ENCODE assay signal across 9 cellular contexts in the genomic region with DNA sequence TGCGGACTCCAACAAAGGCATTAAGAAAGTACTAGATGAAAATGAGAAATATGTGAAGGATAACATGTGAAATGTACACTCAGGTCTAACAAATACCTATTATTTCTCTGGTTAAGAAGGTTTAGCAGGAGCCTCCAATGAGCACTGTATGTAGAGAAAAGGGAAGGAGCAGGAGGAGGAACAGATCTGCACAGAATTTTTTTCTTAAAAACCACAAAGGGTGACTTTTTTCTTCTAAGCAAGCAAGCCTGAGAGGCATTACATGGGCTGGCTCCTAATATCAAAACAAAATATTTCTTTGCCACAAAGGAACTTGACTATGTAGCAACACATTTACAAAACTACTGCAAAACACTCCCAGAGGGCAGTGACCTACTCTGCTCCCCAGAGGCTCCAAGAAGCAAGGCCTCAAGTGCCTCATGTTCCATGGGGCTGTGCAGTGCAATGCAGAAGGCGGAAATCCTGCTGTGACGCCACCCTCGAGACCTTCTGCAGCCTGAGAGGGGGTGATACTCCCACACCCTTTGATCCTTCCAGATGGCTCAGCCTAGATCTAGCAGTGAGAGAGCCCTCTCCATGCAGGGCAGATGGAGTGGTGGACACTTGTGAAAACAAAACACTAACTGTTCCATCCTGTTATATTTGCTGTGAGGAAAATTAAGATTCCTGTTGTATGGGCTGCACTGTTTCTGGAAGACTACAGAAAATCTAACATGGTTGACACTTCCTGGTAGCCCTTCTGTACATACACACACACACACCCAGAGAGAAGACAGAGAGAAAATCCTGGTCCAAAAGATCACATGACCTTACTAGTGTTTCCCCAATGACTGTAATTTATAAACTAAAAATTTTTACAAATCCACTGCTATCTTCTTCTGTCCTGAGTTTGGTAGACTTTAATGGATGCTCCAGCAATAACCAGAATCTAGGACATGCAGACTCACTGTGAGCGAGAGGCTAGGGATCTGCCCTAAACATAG. TPM values are rescaled to one million over a fixed set of nuclear protein-coding genes. Genes with fewer than 3 reads are reported as not detected.
DNase-seq lines count a peak whose midpoint lies in the region; ATAC-seq and TF ChIP-seq lines count a peak whose summit lies in the region.
"Had no signal": no experiment of that assay in that cellular context is flagged by ENCODE, and none has a peak within 500 bp of the region (broad histone marks: within the 10 kb centered on the region; RNA-seq: fewer than 3 reads in every experiment).

No MANE protein-coding gene starts in this region.

- ATAC-seq in GM18505 (IDR thresholded peaks at IDR 0.05; ENCODE audit: unreplicated experiment) (no peak), HG03521 (IDR thresholded peaks at IDR 0.05; ENCODE audit: unreplicated experiment) (no peak)

- H3K9me3 ChIP-seq in Loucy (ENCODE audit: insufficient read depth, low read depth, low read length) (no peaks in the 10 kb centered on the region), colonic mucosa (no peaks in the 10 kb centered on the region)

- H3K36me3 ChIP-seq in Loucy (ENCODE audit: insufficient read depth, low read length) (peaks cover 10% of the 10 kb centered on the region; the same call in 1 of the 2 replicates), colonic mucosa (no peaks in the 10 kb centered on the region)

- intact Hi-C loops in colonic mucosa (cut with DNase I) = no loop called here

- H3K27me3 ChIP-seq in Loucy (ENCODE audit: insufficient read depth, low read length, poor library complexity, severe bottlenecking) = no peaks in the 10 kb centered on the region
- H3K27me3 ChIP-seq in colonic mucosa = no peaks in the 10 kb centered on the region

- H3K4me1 ChIP-seq in Loucy (ENCODE audit: insufficient read depth, low read length, poor library complexity, severe bottlenecking) = peaks cover 43% of the 10 kb centered on the region
- H3K4me1 ChIP-seq in colonic mucosa = no peaks in the 10 kb centered on the region

- peak; percentile 64 for DNase-seq in AG09319 (ENCODE audit: extremely low read depth, low read depth)
- DNase-seq in colonic mucosa = peak; percentile 26
- DNase-seq in mesenteric fat pad (ENCODE audit: low spot score) = peak; percentile 49
- DNase-seq in NCI-H1417 treated with DMSO at 0.1 percent for 48 hours (lab: John Stamatoyannopoulos, UW) = no peak
- DNase-seq in GOT3 (lab: John Stamatoyannopoulos, UW) = no peak
- DNase-seq: occipital lobe had no signal

- no peak for TF ChIP-seq POLR2A in GM18505 (IDR thresholded peaks at IDR 0.05; ENCODE audit: borderline replicate concordance, extremely low read depth, insufficient read depth, insufficient read length)

- H3K4me3 ChIP-seq in Loucy (ENCODE audit: low read length, poor library complexity, severe bottlenecking) = no peak overlapping the region
- H3K4me3 ChIP-seq in colonic mucosa = no peak overlapping the region

- no peaks in the 10 kb centered on the region for H3K9me2 ChIP-seq in Loucy (replicated peaks; ENCODE audit: low read depth, low read length)

- peak overlapping the region; percentile 33 for H3K4me2 ChIP-seq in Loucy (ENCODE audit: low read depth, low read length, poor library complexity, severe bottlenecking)

- H3K9ac ChIP-seq in Loucy (ENCODE audit: low read depth, low read length, poor library complexity, severe bottlenecking) (peak overlapping the region; percentile 21), colonic mucosa (ENCODE audit: low read depth in 2 of 2, low read length in 2 of 2) (no peak overlapping the region)

- no peaks in the 10 kb centered on the region for H3K79me2 ChIP-seq in Loucy (ENCODE audit: insufficient read depth, low read length)

- TF ChIP-seq CTCF in AG09319 (IDR thresholded peaks at IDR 0.05; ENCODE audit: low read depth, low read length) = no peak; the same call in 1 of the 2 replicates
- TF ChIP-seq CTCF in Loucy (conservative IDR thresholded peaks at IDR 0.05; ENCODE audit: low read length) = no peak
- no peak for TF ChIP-seq CTCF in colonic mucosa (IDR thresholded peaks at IDR 0.05)

- no peaks in the 10 kb centered on the region; the same call in 1 of the 2 replicates for H3F3A ChIP-seq in Loucy (ENCODE audit: low read depth)

- no peak overlapping the region for H2AFZ ChIP-seq in Loucy (ENCODE audit: low read length)

- H3K27ac ChIP-seq in colonic mucosa = no peak overlapping the region

- no peaks in the 10 kb centered on the region for H4K20me1 ChIP-seq in Loucy (ENCODE audit: insufficient read depth, low read length, poor library complexity, severe bottlenecking)

RNA-seq across cellular contexts. Expression of a gene that starts 36.0 kb away (rescaled TPM):
- total RNA-seq in colonic mucosa = 10 to 100 TPM in 1 of 2 donors, 1 to 10 TPM in 1; 8.6 to 12.8 TPM
- 16.3 TPM for total RNA-seq in mesenteric fat pad

RNA-seq across cellular contexts. Expression of a gene that starts 48.2 kb away (rescaled TPM):
- total RNA-seq in colonic mucosa (100 to 1,000 TPM; 184 to 536 TPM), mesenteric fat pad (32.3 TPM)

Comparison
In these comparisons a context has a peak if more than half of its experiments do, and no peak if none do; other contexts are left out.
1. DNase-seq: peak in AG09319 (single experiment), colonic mucosa (single experiment) and mesenteric fat pad (single experiment); none in NCI-H1417 treated with DMSO at 0.1 percent for 48 hours (single experiment) and GOT3 (single experiment).